Comparison of ENCODE assay signal across 16 cellular contexts in genomic region chr16:68564367-68564985, GRCh38. TPM values are rescaled to one million over a fixed set of nuclear protein-coding genes. Genes with fewer than 3 reads are reported as not detected.
DNase-seq lines count a peak whose midpoint lies in the region; ATAC-seq and TF ChIP-seq lines count a peak whose summit lies in the region.
"Had no signal": no experiment of that assay in that cellular context is flagged by ENCODE, and none has a peak within 500 bp of the region (broad histone marks: within the 10 kb centered on the region; RNA-seq: fewer than 3 reads in every experiment).

No MANE protein-coding gene starts in this region.

- intact Hi-C loops in esophagus muscularis mucosa (cut with DNase I), result no loop called here
- intact Hi-C loops in Right ventricle myocardium superior (cut with DNase I), result no loop called here

- TF ChIP-seq POLR2A in esophagus muscularis mucosa (IDR thresholded peaks at IDR 0.05; ENCODE audit: low read depth), result no peak

- 95% methylated on average over 9 of the region's 9 CpGs for WGBS in esophagus muscularis mucosa

- in situ Hi-C loops in ACHN (cut with HindIII; ENCODE audit: low pct_ligation_motif_present, low pct_unique_long_range_greater_than_20kb, low sequenced_read_pairs), result no loop called here
- in situ Hi-C loops in G401 (cut with HindIII; ENCODE audit: low sequenced_read_pairs), result no loop called here

- H3K27ac ChIP-seq in esophagus muscularis mucosa (replicated peaks in 1 of 4), result no peak overlapping the region

- TF ChIP-seq EP300 in esophagus muscularis mucosa (IDR thresholded peaks at IDR 0.05), result no peak

- peaks cover 44 to 52% (median 46%) of the 10 kb centered on the region in 4 donors for H3K36me3 ChIP-seq in esophagus muscularis mucosa
- H3K36me3 ChIP-seq: BE2C had no signal

- H3K4me1 ChIP-seq in esophagus muscularis mucosa, result no peaks in the 10 kb centered on the region
- H3K4me1 ChIP-seq: BE2C had no signal

- peaks cover 25 to 100% (median 99%) of the 10 kb centered on the region in 4 donors for H3K9me3 ChIP-seq in esophagus muscularis mucosa

- no peak for ATAC-seq in Right ventricle myocardium superior (ENCODE audit: poor library complexity)
- ATAC-seq: sciatic nerve; stimulated activated naive CD8-positive, alpha-beta T cell treated with anti-CD3 and anti-CD28 coated beads, Interleukin-15, amount 100 ng/mL, for 72 hours had no signal

- DNase-seq in ACHN, result peak; percentile 41
- DNase-seq in G401 (ENCODE audit: low spot score), result peak; percentile 1
- peak; percentile 20 for DNase-seq in RPMI7951 (ENCODE audit: low read depth)
- DNase-seq in fibroblast of the aortic adventitia (ENCODE audit: low read depth), result peak; percentile 5
- no peak for DNase-seq in esophagus muscularis mucosa (ENCODE audit: extremely low spot score)
- DNase-seq in NCI-H187 (lab: John Stamatoyannopoulos, UW), result no peak
- DNase-seq in Right ventricle myocardium superior, result no peak
- no peak for DNase-seq in NCI-H345 (lab: John Stamatoyannopoulos, UW)
- DNase-seq: activated naive CD8-positive, alpha-beta T cell treated with anti-CD3 and anti-CD28 coated beads, Interleukin-2, amount 10 ng/mL, durations not matched to agents 7 days and 5 days; BE2C; kidney glomerular epithelial cell; NCI-H2029; nephron progenitor cell; SW 1271 had no signal

- H3K27me3 ChIP-seq in esophagus muscularis mucosa, result no peaks in the 10 kb centered on the region
- H3K27me3 ChIP-seq: BE2C had no signal

- TF ChIP-seq CTCF in fibroblast of the aortic adventitia (IDR thresholded peaks at IDR 0.05; ENCODE audit: insufficient read depth, low read length), result no peak
- no peak for TF ChIP-seq CTCF in esophagus muscularis mucosa (IDR thresholded peaks at IDR 0.05)

- no peak overlapping the region for H3K4me3 ChIP-seq in fibroblast of the aortic adventitia (ENCODE audit: low read depth, low read length)
- no peak overlapping the region for H3K4me3 ChIP-seq in esophagus muscularis mucosa

RNA-seq across cellular contexts. Expression of gene ZFP90, which starts 25.4 kb away (rescaled TPM):
- 32.5 and 37.0 TPM in 2 replicates for total RNA-seq in G401 (2014; rRNA removed; shearing (Covaris generic))
- total RNA-seq in RPMI7951 (2014; rRNA removed; shearing (Covaris generic)), result 16.3 and 18.4 TPM in 2 replicates
- total RNA-seq in fibroblast of the aortic adventitia (ENCODE audit: low replicate concordance) (23.9 and 28.9 TPM in 2 replicates), esophagus muscularis mucosa (10 to 100 TPM; 27.8 to 31.0 (median 29.5) TPM), Right ventricle myocardium superior (10.3 TPM)

Comparison
In these comparisons a context has a peak if more than half of its experiments do, and no peak if none do; other contexts are left out.
1. DNase-seq: peak in ACHN (single experiment), G401 (single experiment), RPMI7951 (single experiment) and fibroblast of the aortic adventitia (single experiment); none in esophagus muscularis mucosa (single experiment), NCI-H187 (0 of 2), Right ventricle myocardium superior (single experiment) and NCI-H345 (single experiment).